18 cellular contexts compared by ENCODE assay signal in genomic region chr10:123766761-123767160, GRCh38.
"Had no signal": no experiment of that assay in that cellular context is flagged by ENCODE, and none has a peak within 500 bp of the region (broad histone marks: within the 10 kb centered on the region; RNA-seq: fewer than 3 reads in every experiment).

No MANE protein-coding gene starts in this region.

- H3K36me3 ChIP-seq: pancreas, right atrium auricular region, transverse colon, vagina had no signal

- H3K4me1 ChIP-seq: pancreas, psoas muscle, right atrium auricular region, vagina had no signal

- H3K27ac Mint-ChIP-seq: activated CD4-positive, alpha-beta memory T cell treated with anti-CD3 and anti-CD28 coated beads for 36 hours; activated naive CD8-positive, alpha-beta T cell treated with anti-CD3 and anti-CD28 coated beads for 36 hours; natural killer cell treated with Interleukin-12 subunit alpha and Interleukin-12 subunit beta and Interleukin-15 and Interleukin-18, amount 100 ng/mL, for 72 hours; stimulated activated naive CD8-positive, alpha-beta T cell treated with anti-CD3 and anti-CD28 coated beads, Interleukin-15, Interleukin-2, amounts not matched to agents 100 ng/mL and 50 ng/mL, for 24 hours had no signal

- H3K27me3 ChIP-seq: right atrium auricular region, transverse colon, vagina had no signal

- H3K4me3 ChIP-seq: pancreas, psoas muscle, right atrium auricular region, transverse colon, vagina had no signal

- H3K36me3 Mint-ChIP-seq: activated CD4-positive, alpha-beta memory T cell treated with anti-CD3 and anti-CD28 coated beads for 36 hours; activated naive CD8-positive, alpha-beta T cell treated with anti-CD3 and anti-CD28 coated beads for 36 hours had no signal

- DNase-seq: activated CD4-positive, alpha-beta memory T cell treated with anti-CD3 and anti-CD28 coated beads for 36 hours; activated CD4-positive, alpha-beta T cell treated with anti-CD3 and anti-CD28 coated beads for 48 hours; activated naive CD4-positive, alpha-beta T cell treated with Interleukin-2 at 50 U/mL for 16 hours; activated naive CD8-positive, alpha-beta T cell treated with anti-CD3 and anti-CD28 coated beads for 36 hours; activated T-cell treated with anti-CD3 and anti-CD28 coated beads, Interleukin-2, amount 50 U/mL, for 48 hours; amygdala; glutamatergic neuron; hypothalamus; left ventricle myocardium superior; pancreas; psoas muscle; stimulated activated CD4-positive, alpha-beta T cell treated with anti-CD3 and anti-CD28 coated beads, Interleukin-1b, Interleukin-23, amount 100 ng/mL, for 48 hours; T-helper 2 cell had no signal

- H3K9me3 Mint-ChIP-seq: activated CD4-positive, alpha-beta memory T cell treated with anti-CD3 and anti-CD28 coated beads for 36 hours; activated naive CD8-positive, alpha-beta T cell treated with anti-CD3 and anti-CD28 coated beads for 36 hours; natural killer cell treated with Interleukin-12 subunit alpha and Interleukin-12 subunit beta and Interleukin-15 and Interleukin-18, amount 100 ng/mL, for 72 hours; stimulated activated naive CD8-positive, alpha-beta T cell treated with anti-CD3 and anti-CD28 coated beads, Interleukin-15, Interleukin-2, amounts not matched to agents 100 ng/mL and 50 ng/mL, for 24 hours had no signal

- H3K9me3 ChIP-seq: pancreas, psoas muscle, right atrium auricular region, transverse colon, vagina had no signal

- H3K4me3 Mint-ChIP-seq: activated CD4-positive, alpha-beta memory T cell treated with anti-CD3 and anti-CD28 coated beads for 36 hours; activated naive CD8-positive, alpha-beta T cell treated with anti-CD3 and anti-CD28 coated beads for 36 hours; natural killer cell treated with Interleukin-12 subunit alpha and Interleukin-12 subunit beta and Interleukin-15 and Interleukin-18, amount 100 ng/mL, for 72 hours; stimulated activated naive CD8-positive, alpha-beta T cell treated with anti-CD3 and anti-CD28 coated beads, Interleukin-15, Interleukin-2, amounts not matched to agents 100 ng/mL and 50 ng/mL, for 24 hours had no signal

- H3K4me1 Mint-ChIP-seq: activated naive CD8-positive, alpha-beta T cell treated with anti-CD3 and anti-CD28 coated beads for 36 hours had no signal

- H3K27ac ChIP-seq: pancreas, psoas muscle, right atrium auricular region, transverse colon, vagina had no signal
